ENCODE assay signal across 21 cellular contexts in genomic region chr1:33692216-33693188, GRCh38.
DNase-seq lines count a peak whose midpoint lies in the region; ATAC-seq and TF ChIP-seq lines count a peak whose summit lies in the region.
"Had no signal": no experiment of that assay in that cellular context is flagged by ENCODE, and none has a peak within 500 bp of the region (broad histone marks: within the 10 kb centered on the region; RNA-seq: fewer than 3 reads in every experiment).

No MANE protein-coding gene starts in this region.

- DNase-seq in CD1c-positive myeloid dendritic cell (ENCODE audit: extremely low spot score) (peak; percentile 9), KG1 (lab: John Stamatoyannopoulos, UW) (peak; percentile 0), NOMO-1 (lab: John Stamatoyannopoulos, UW; ENCODE audit: unreplicated experiment in 2 of 2) (peak; percentile 76 to 92), esophagus muscularis mucosa (ENCODE audit: extremely low spot score) (peak; percentile 68), NCI-H1092 treated with DMSO at 0.1 percent for 48 hours (lab: John Stamatoyannopoulos, UW) (no peak), ACHN (no peak)
- no peak for DNase-seq in stimulated activated naive CD8-positive, alpha-beta T cell treated with anti-CD3 and anti-CD28 coated beads, Interleukin-15, amount 100 ng/mL, for 72 hours
- DNase-seq: CD8-positive, alpha-beta memory T cell; DMS53; EL; GOT3; NCI-H1417; NCI-H187; NCI-H2227 treated with DMSO at 0.1 percent for 48 hours; NCI-H510A treated with DMSO at 0.1 percent for 48 hours; NCI-H774 had no signal

- H3K27me3 Mint-ChIP-seq in stimulated activated naive CD8-positive, alpha-beta T cell treated with anti-CD3 and anti-CD28 coated beads, Interleukin-15, amount 100 ng/mL, for 72 hours = peaks cover 37% of the 10 kb centered on the region

- in situ Hi-C loops in ACHN (cut with HindIII; ENCODE audit: low pct_ligation_motif_present, low pct_unique_long_range_greater_than_20kb, low sequenced_read_pairs) = no loop called here

- H3K9me3 ChIP-seq in esophagus muscularis mucosa = no peaks in the 10 kb centered on the region
- H3K9me3 ChIP-seq: A549, SJSA1 had no signal

- no peaks in the 10 kb centered on the region for H3K36me3 ChIP-seq in esophagus muscularis mucosa
- H3K36me3 ChIP-seq: BLaER1 treated with 17β-estradiol and CSF1 and Interleukin-3, amounts not matched to agents 10 nM and 100 nM; SJSA1 had no signal

- no peak overlapping the region for H3K4me3 Mint-ChIP-seq in stimulated activated naive CD8-positive, alpha-beta T cell treated with anti-CD3 and anti-CD28 coated beads, Interleukin-15, amount 100 ng/mL, for 72 hours
- H3K4me3 Mint-ChIP-seq: CD8-positive, alpha-beta memory T cell had no signal

- no peak overlapping the region for H3K4me3 ChIP-seq in esophagus muscularis mucosa
- H3K4me3 ChIP-seq: A549; BLaER1 treated with 17β-estradiol and CSF1 and Interleukin-3, amounts not matched to agents 10 nM and 100 nM; SJSA1 had no signal

- H3K27me3 ChIP-seq in esophagus muscularis mucosa = peaks cover 0 to 19% (median 0%) of the 10 kb centered on the region in 4 donors
- H3K27me3 ChIP-seq: BLaER1 treated with 17β-estradiol and CSF1 and Interleukin-3, amounts not matched to agents 10 nM and 100 nM had no signal

- H3K4me1 ChIP-seq in esophagus muscularis mucosa = no peaks in the 10 kb centered on the region
- H3K4me1 ChIP-seq: A549, SJSA1 had no signal

- H3K27ac Mint-ChIP-seq in stimulated activated naive CD8-positive, alpha-beta T cell treated with anti-CD3 and anti-CD28 coated beads, Interleukin-15, amount 100 ng/mL, for 72 hours = no peak overlapping the region
- H3K27ac Mint-ChIP-seq: CD8-positive, alpha-beta memory T cell had no signal

- TF ChIP-seq EP300 in esophagus muscularis mucosa (IDR thresholded peaks at IDR 0.05) = no peak

- no peaks in the 10 kb centered on the region for H3K4me1 Mint-ChIP-seq in stimulated activated naive CD8-positive, alpha-beta T cell treated with anti-CD3 and anti-CD28 coated beads, Interleukin-15, amount 100 ng/mL, for 72 hours
- H3K4me1 Mint-ChIP-seq: CD8-positive, alpha-beta memory T cell had no signal

- ATAC-seq in stimulated activated naive CD8-positive, alpha-beta T cell treated with anti-CD3 and anti-CD28 coated beads, Interleukin-15, amount 100 ng/mL, for 72 hours = no peak
- ATAC-seq: A549, HepG2 had no signal

- TF ChIP-seq CTCF in esophagus muscularis mucosa (IDR thresholded peaks at IDR 0.05) = no peak

- intact Hi-C loops in esophagus muscularis mucosa (cut with DNase I) = no loop called here

- TF ChIP-seq POLR2A in esophagus muscularis mucosa (IDR thresholded peaks at IDR 0.05; ENCODE audit: low read depth) = no peak

- WGBS in esophagus muscularis mucosa = 94% methylated on average over 5 of the region's 7 CpGs

- no peak overlapping the region for H3K27ac ChIP-seq in esophagus muscularis mucosa (replicated peaks in 1 of 4)
- H3K27ac ChIP-seq: A549, KMS-11, SJSA1 had no signal

- H3K9me3 Mint-ChIP-seq in stimulated activated naive CD8-positive, alpha-beta T cell treated with anti-CD3 and anti-CD28 coated beads, Interleukin-15, amount 100 ng/mL, for 72 hours = no peaks in the 10 kb centered on the region

Comparison
In these comparisons a context has a peak if more than half of its experiments do, and no peak if none do; other contexts are left out.
1. DNase-seq: peak in CD1c-positive myeloid dendritic cell (single experiment), KG1 (single experiment), NOMO-1 (2 of 2) and esophagus muscularis mucosa (single experiment); none in NCI-H1092 treated with DMSO at 0.1 percent for 48 hours (single experiment), stimulated activated naive CD8-positive, alpha-beta T cell treated with anti-CD3 and anti-CD28 coated beads, Interleukin-15, amount 100 ng/mL, for 72 hours (0 of 2) and ACHN (single experiment).